ENCODE assay signal across 23 cellular contexts in the genomic region with DNA sequence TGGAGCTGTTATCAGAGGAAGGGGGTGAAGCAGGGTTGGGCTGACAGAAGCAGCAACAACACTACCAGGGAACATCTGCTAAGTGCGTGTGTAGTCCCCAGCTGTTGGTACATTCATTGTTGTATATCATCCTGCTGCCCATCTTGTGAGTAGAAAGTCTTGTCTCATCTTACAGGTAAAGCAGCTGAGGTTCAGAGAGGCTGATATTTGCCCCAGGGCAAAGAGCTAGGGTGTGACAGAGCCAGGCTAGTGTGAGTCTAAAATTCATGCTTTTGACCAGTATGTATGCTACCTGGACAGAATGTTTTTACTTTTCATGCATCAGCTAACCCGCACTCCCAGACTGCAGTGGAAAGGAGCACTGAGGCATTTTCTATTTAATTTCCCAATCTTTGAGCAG.
"Had no signal": no experiment of that assay in that cellular context is flagged by ENCODE, and none has a peak within 500 bp of the region (broad histone marks: within the 10 kb centered on the region; RNA-seq: fewer than 3 reads in every experiment).

No MANE protein-coding gene starts in this region.

- H3K27me3 ChIP-seq: brain microvascular endothelial cell, esophagus squamous epithelium, left lung, right lobe of liver, testis, transverse colon had no signal

- H3K9me3 Mint-ChIP-seq: activated CD4-positive, alpha-beta T cell treated with anti-CD3 and anti-CD28 coated beads, Interleukin-2, amount 10 ng/mL, durations not matched to agents 7 days and 5 days; activated CD8-positive, alpha-beta T cell treated with anti-CD3 and anti-CD28 coated beads for 36 hours; activated T-helper 17 cell treated with anti-CD3 and anti-CD28 coated beads, Interleukin-2, amount 50 U/mL, for 72 hours had no signal

- H3K4me1 ChIP-seq: esophagus squamous epithelium, left lung, lower lobe of right lung, right lobe of liver, testis, transverse colon had no signal

- H3K4me1 Mint-ChIP-seq: activated CD4-positive, alpha-beta T cell treated with anti-CD3 and anti-CD28 coated beads, Interleukin-2, amount 10 ng/mL, durations not matched to agents 7 days and 5 days; activated T-helper 17 cell treated with anti-CD3 and anti-CD28 coated beads, Interleukin-2, amount 50 U/mL, for 72 hours; endodermal cell; nephron had no signal

- H3K27ac Mint-ChIP-seq: activated CD4-positive, alpha-beta T cell treated with anti-CD3 and anti-CD28 coated beads, Interleukin-2, amount 10 ng/mL, durations not matched to agents 7 days and 5 days; activated CD8-positive, alpha-beta T cell treated with anti-CD3 and anti-CD28 coated beads for 36 hours; activated T-helper 17 cell treated with anti-CD3 and anti-CD28 coated beads, Interleukin-2, amount 50 U/mL, for 72 hours; endodermal cell; nephron; progenitor cell of endocrine pancreas had no signal

- H3K9me3 ChIP-seq: esophagus squamous epithelium, left lung, lower lobe of right lung, right lobe of liver, testis, transverse colon had no signal

- H3K27ac ChIP-seq: brain microvascular endothelial cell, esophagus squamous epithelium, left lung, lower lobe of right lung, right lobe of liver, testis, transverse colon had no signal

- ATAC-seq: activated CD8-positive, alpha-beta T cell treated with anti-CD3 and anti-CD28 coated beads for 36 hours; activated T-cell treated with anti-CD3 and anti-CD28 coated beads, Interleukin-2, amount 50 U/mL, for 4 hours; activated T-helper 17 cell treated with anti-CD3 and anti-CD28 coated beads, Interleukin-2, amount 50 U/mL, for 72 hours; left lung; lower lobe of right lung; right lobe of liver; stimulated activated naive CD8-positive, alpha-beta T cell treated with anti-CD3 and anti-CD28 coated beads, Interleukin-15, Interleukin-2, amounts not matched to agents 100 U/mL and 50 U/mL, for 24 hours had no signal

- H3K4me3 Mint-ChIP-seq: activated CD4-positive, alpha-beta T cell treated with anti-CD3 and anti-CD28 coated beads, Interleukin-2, amount 10 ng/mL, durations not matched to agents 7 days and 5 days; activated CD8-positive, alpha-beta T cell treated with anti-CD3 and anti-CD28 coated beads for 36 hours; activated T-cell treated with anti-CD3 and anti-CD28 coated beads, Interleukin-2, amount 50 U/mL, for 4 hours; activated T-helper 17 cell treated with anti-CD3 and anti-CD28 coated beads, Interleukin-2, amount 50 U/mL, for 72 hours; endodermal cell; nephron had no signal

- H3K4me3 ChIP-seq: esophagus squamous epithelium, left lung, lower lobe of right lung, right lobe of liver, testis, transverse colon had no signal

- H3K36me3 ChIP-seq: brain microvascular endothelial cell, esophagus squamous epithelium, left lung, lower lobe of right lung, right lobe of liver, transverse colon had no signal

- H3K27me3 Mint-ChIP-seq: progenitor cell of endocrine pancreas had no signal

- DNase-seq: activated CD4-positive, alpha-beta T cell treated with anti-CD3 and anti-CD28 coated beads for 1 hour; activated CD4-positive, alpha-beta T cell treated with anti-CD3 and anti-CD28 coated beads, Interleukin-2, amount 10 ng/mL, durations not matched to agents 7 days and 5 days; activated CD8-positive, alpha-beta T cell treated with anti-CD3 and anti-CD28 coated beads for 36 hours; activated gamma-delta T cell treated with Interleukin-2 at 50 U/mL for 16 hours; activated naive CD4-positive, alpha-beta T cell treated with anti-CD3 and anti-CD28 coated beads, Interleukin-2, amount 50 U/mL, for 16 hours; activated T-cell treated with anti-CD3 and anti-CD28 coated beads, Interleukin-2, amount 50 U/mL, for 4 hours; amniotic stem cell; brain microvascular endothelial cell; central memory CD4-positive, alpha-beta T cell; endodermal cell; esophagus squamous epithelium; kidney glomerular epithelial cell; left lung; lower lobe of right lung; right lobe of liver; stimulated activated CD4-positive, alpha-beta T cell treated with anti-CD3 and anti-CD28 coated beads, Interleukin-4, amount 100 ng/mL, for 1 hour; stimulated activated naive CD8-positive, alpha-beta T cell treated with anti-CD3 and anti-CD28 coated beads, Interleukin-15, Interleukin-2, amounts not matched to agents 100 U/mL and 50 U/mL, for 24 hours; T-helper 2 cell; testis; transverse colon had no signal
